7 cellular contexts compared by ENCODE assay signal in the genomic region with DNA sequence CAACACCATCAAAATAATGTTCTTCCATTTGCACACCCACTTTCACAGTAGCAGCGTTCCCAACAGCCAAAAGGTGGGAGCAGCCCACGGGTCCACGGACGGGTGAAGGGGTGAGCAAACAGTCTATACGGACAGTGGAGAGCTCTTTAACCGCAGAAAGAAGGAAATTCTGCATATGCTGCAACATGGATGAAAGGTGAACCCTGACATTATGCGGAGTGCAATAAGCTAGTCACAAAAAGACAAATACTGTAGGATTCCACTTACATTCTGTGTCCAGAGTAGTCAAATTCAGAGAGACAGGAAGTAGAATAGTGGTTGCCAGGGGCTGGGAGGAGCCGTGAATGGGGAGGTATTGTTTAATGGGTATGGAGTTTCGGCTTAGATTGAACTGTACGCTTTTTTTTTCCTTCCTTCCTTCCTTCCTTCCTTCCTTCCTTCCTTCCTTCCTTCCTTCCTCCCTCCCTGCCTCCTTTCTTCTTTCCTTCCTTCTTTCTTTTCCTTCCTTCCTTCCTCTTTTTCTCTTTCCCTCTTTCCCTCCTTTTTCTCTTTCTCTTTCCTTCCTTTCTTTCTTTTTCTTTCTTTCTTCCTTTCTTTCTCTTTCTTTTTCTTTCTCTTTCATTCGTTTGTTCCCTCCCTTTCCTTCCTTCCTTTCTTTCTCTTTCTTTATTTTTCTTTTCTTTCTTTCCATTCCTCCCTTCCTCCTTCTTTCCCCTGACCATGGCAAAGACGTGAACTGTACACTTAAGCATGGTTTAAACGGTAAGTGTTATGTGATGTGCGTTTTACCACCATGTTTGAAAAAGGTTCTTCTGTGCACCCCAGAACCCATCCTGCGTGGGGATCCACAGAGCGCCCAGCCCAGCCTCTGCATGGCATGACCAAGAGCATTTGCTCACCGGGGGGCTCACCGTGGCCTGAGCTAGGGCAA. TPM values are rescaled to one million over a fixed set of nuclear protein-coding genes. Genes with fewer than 3 reads are reported as not detected.
DNase-seq lines count a peak whose midpoint lies in the region; ATAC-seq and TF ChIP-seq lines count a peak whose summit lies in the region.

No MANE protein-coding gene starts in this region.

- H3K4me1 Mint-ChIP-seq in activated T-helper 17 cell treated with anti-CD3 and anti-CD28 coated beads, Interleukin-2, amount 50 U/mL, for 72 hours, result peaks cover 17% of the 10 kb centered on the region
- H3K4me1 Mint-ChIP-seq in glutamatergic neuron (ENCODE audit: low read depth, unreplicated experiment) (peaks cover 7% of the 10 kb centered on the region), osteocyte (ENCODE audit: unreplicated experiment) (peaks cover 18% of the 10 kb centered on the region)

- peak; percentile 75 for DNase-seq in EH (ENCODE audit: low read depth)
- DNase-seq in NCI-H2081 treated with DMSO at 0.1 percent for 48 hours (lab: John Stamatoyannopoulos, UW), result peak; percentile 19
- no peak for DNase-seq in glutamatergic neuron
- no peak for DNase-seq in osteocyte (ENCODE audit: extremely low spot score, unreplicated experiment)
- DNase-seq in COLO829 (ENCODE audit: low spot score), result no peak

- no peak for TF ChIP-seq CTCF in glutamatergic neuron (IDR thresholded peaks at IDR 0.05; ENCODE audit: partially characterized antibody, unreplicated experiment)
- no peak for TF ChIP-seq CTCF in osteocyte (IDR thresholded peaks at IDR 0.05)

- peak overlapping the region; percentile 87 for H3K27ac Mint-ChIP-seq in activated T-helper 17 cell treated with anti-CD3 and anti-CD28 coated beads, Interleukin-2, amount 50 U/mL, for 72 hours
- H3K27ac Mint-ChIP-seq in glutamatergic neuron (ENCODE audit: unreplicated experiment) (peak overlapping the region; percentile 94), osteocyte (ENCODE audit: unreplicated experiment) (peak overlapping the region; percentile 79)

- peak; percentile 5 for ATAC-seq in GM21825 (IDR thresholded peaks at IDR 0.05; ENCODE audit: unreplicated experiment)
- ATAC-seq in activated T-helper 17 cell treated with anti-CD3 and anti-CD28 coated beads, Interleukin-2, amount 50 U/mL, for 72 hours (replicated peaks), result peak; percentile 20

- no peaks in the 10 kb centered on the region for H3K36me3 Mint-ChIP-seq in activated T-helper 17 cell treated with anti-CD3 and anti-CD28 coated beads, Interleukin-2, amount 50 U/mL, for 72 hours (ENCODE audit: low read depth)
- H3K36me3 Mint-ChIP-seq in glutamatergic neuron (ENCODE audit: unreplicated experiment), result no peaks in the 10 kb centered on the region
- H3K36me3 Mint-ChIP-seq in osteocyte (ENCODE audit: unreplicated experiment), result no peaks in the 10 kb centered on the region

- peak overlapping the region; percentile 82 for H3K4me3 Mint-ChIP-seq in activated T-helper 17 cell treated with anti-CD3 and anti-CD28 coated beads, Interleukin-2, amount 50 U/mL, for 72 hours
- peak overlapping the region; percentile 96 for H3K4me3 Mint-ChIP-seq in glutamatergic neuron (ENCODE audit: unreplicated experiment)
- peak overlapping the region; percentile 89 for H3K4me3 Mint-ChIP-seq in osteocyte (ENCODE audit: unreplicated experiment)

- no peaks in the 10 kb centered on the region for H3K9me3 Mint-ChIP-seq in activated T-helper 17 cell treated with anti-CD3 and anti-CD28 coated beads, Interleukin-2, amount 50 U/mL, for 72 hours
- H3K9me3 Mint-ChIP-seq in glutamatergic neuron (ENCODE audit: unreplicated experiment), result peaks cover 7% of the 10 kb centered on the region
- no peaks in the 10 kb centered on the region for H3K9me3 Mint-ChIP-seq in osteocyte (ENCODE audit: unreplicated experiment)

- H3K27me3 Mint-ChIP-seq in activated T-helper 17 cell treated with anti-CD3 and anti-CD28 coated beads, Interleukin-2, amount 50 U/mL, for 72 hours, result no peaks in the 10 kb centered on the region
- H3K27me3 Mint-ChIP-seq in glutamatergic neuron (ENCODE audit: unreplicated experiment), result peaks cover 5% of the 10 kb centered on the region
- no peaks in the 10 kb centered on the region for H3K27me3 Mint-ChIP-seq in osteocyte (ENCODE audit: unreplicated experiment)

RNA-seq across cellular contexts. Expression of gene ANKRD9, which starts 15.9 kb away (rescaled TPM):
- total RNA-seq in activated T-helper 17 cell treated with anti-CD3 and anti-CD28 coated beads, Interleukin-2, amount 50 U/mL, for 72 hours, result 1 to 10 TPM; 6.0 to 6.9 TPM
- 3.5 TPM for total RNA-seq in glutamatergic neuron (ENCODE audit: unreplicated experiment)
- 12.6 and 13.6 TPM in 2 replicates for total RNA-seq in osteocyte

Comparison
In these comparisons a context has a peak if more than half of its experiments do, and no peak if none do; other contexts are left out.
1. DNase-seq: peak in EH (single experiment) and NCI-H2081 treated with DMSO at 0.1 percent for 48 hours (single experiment); none in glutamatergic neuron (single experiment), osteocyte (single experiment) and COLO829 (single experiment).
2. Peak in every context shown above with its lines, with median percentiles within 50 percentile points of each other: H3K27ac Mint-ChIP-seq and H3K4me3 Mint-ChIP-seq.